11 cellular contexts compared by ENCODE assay signal in the genomic region with DNA sequence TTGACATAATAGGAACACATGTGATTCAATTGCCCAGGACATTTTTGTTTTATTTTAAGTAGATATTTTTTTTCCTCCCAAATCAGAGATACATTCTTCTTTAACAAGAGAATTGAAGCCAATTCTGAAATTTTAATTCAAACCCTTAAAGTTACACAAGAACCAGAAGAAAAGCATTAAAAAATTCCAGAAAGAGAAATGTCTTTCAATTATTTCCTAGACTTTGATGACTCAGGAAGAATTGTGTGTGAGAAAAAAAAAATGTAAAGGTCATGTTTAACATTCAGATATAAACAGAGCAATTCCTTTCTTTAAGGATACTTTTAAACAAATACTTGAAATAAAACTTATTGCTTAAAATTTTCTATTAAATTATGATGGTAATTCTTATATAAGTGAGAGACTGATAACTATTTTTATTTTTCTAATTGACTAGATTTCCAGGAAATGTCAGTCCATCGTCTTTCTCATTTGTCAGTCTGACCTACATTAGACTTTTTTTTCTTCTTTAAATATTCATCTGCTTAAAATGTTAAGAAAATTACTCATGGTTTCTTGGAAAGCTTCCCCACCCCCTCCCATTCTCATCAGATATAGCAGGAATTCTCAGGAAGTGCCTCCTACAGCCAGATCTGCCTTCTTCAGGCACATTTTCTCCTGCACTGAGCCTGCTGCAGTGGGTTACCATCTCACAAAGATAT.
A peak's percentile ranks its signal among the peaks of the same experiment; 100 is the strongest.
DNase-seq lines count a peak whose midpoint lies in the region; ATAC-seq and TF ChIP-seq lines count a peak whose summit lies in the region.
"Had no signal": no experiment of that assay in that cellular context is flagged by ENCODE, and none has a peak within 500 bp of the region (broad histone marks: within the 10 kb centered on the region; RNA-seq: fewer than 3 reads in every experiment).

No MANE protein-coding gene starts in this region.

- no peak for ATAC-seq in HG02678 (IDR thresholded peaks at IDR 0.05; ENCODE audit: unreplicated experiment)

- peak; percentile 18; the same call in 1 of the 2 replicates for TF ChIP-seq CTCF in BJ (IDR thresholded peaks at IDR 0.05; ENCODE audit: insufficient read depth, low read depth, low read length)
- no peak for TF ChIP-seq CTCF in coronary artery (IDR thresholded peaks at IDR 0.05)
- no peak for TF ChIP-seq CTCF in mesothelial cell of epicardium (IDR thresholded peaks at IDR 0.05; ENCODE audit: unreplicated experiment)

- H3K4me3 ChIP-seq in BJ (ENCODE audit: low read depth, low read length) (no peak overlapping the region), MG63 (no peak overlapping the region), coronary artery (peak overlapping the region; percentile 11)
- H3K4me3 ChIP-seq: skin epidermis, tibial artery had no signal

- POLR2A ChIA-PET in BJ (lab: Charles Lee) = no interaction called here

- no peaks in the 10 kb centered on the region for H3K27me3 Mint-ChIP-seq in mesothelial cell of epicardium (ENCODE audit: low read depth)

- peak overlapping the region; percentile 73 for H3K27ac Mint-ChIP-seq in mesothelial cell of epicardium

- H3K9me3 ChIP-seq in MG63 = no peaks in the 10 kb centered on the region
- H3K9me3 ChIP-seq: tibial artery had no signal

- DNase-seq in BJ (ENCODE audit: low read depth) (peak; percentile 47), MG63 (peak; percentile 23), coronary artery (ENCODE audit: low spot score) (no peak), mesothelial cell of epicardium (ENCODE audit: low spot score in 2 of 2, unreplicated experiment in 2 of 2) (no peak), HUDEP-2 (lab: John Stamatoyannopoulos, UW; ENCODE audit: unreplicated experiment in 76 of 76) (no peak), GF-D8 (lab: John Stamatoyannopoulos, UW) (no peak)
- no peak for DNase-seq in stimulated activated CD4-positive, alpha-beta T cell treated with anti-CD3 and anti-CD28 coated beads, Interleukin-1b, Interleukin-23, amount 100 ng/mL, for 48 hours
- DNase-seq: NCI-H524 treated with DMSO at 0.1 percent for 48 hours, tibial artery had no signal

- no peak overlapping the region for H3K4me3 Mint-ChIP-seq in mesothelial cell of epicardium

- H3K27me3 ChIP-seq in BJ (ENCODE audit: control insufficient read depth, insufficient read depth, low read length) (no peaks in the 10 kb centered on the region), MG63 (no peaks in the 10 kb centered on the region)
- H3K27me3 ChIP-seq: tibial artery had no signal

- H3K4me1 Mint-ChIP-seq in mesothelial cell of epicardium = peaks cover 42% of the 10 kb centered on the region

- H3K27ac ChIP-seq in coronary artery = no peak overlapping the region

- CTCF ChIA-PET in BJ (lab: Yijun Ruan, JAX) = no interaction called here

- peaks cover 5% of the 10 kb centered on the region for H3K36me3 Mint-ChIP-seq in mesothelial cell of epicardium

- H3K9me3 Mint-ChIP-seq in mesothelial cell of epicardium = peaks cover 7% of the 10 kb centered on the region

- H3K36me3 ChIP-seq in BJ (ENCODE audit: control insufficient read depth, insufficient read depth, low read length) (no peaks in the 10 kb centered on the region), MG63 (no peaks in the 10 kb centered on the region)
- H3K36me3 ChIP-seq: tibial artery had no signal

Comparison
In these comparisons a context has a peak if more than half of its experiments do, and no peak if none do; other contexts are left out.
1. DNase-seq: peak in BJ (single experiment) and MG63 (single experiment); none in coronary artery (single experiment), mesothelial cell of epicardium (0 of 2), stimulated activated CD4-positive, alpha-beta T cell treated with anti-CD3 and anti-CD28 coated beads, Interleukin-1b, Interleukin-23, amount 100 ng/mL, for 48 hours (single experiment), HUDEP-2 (0 of 76) and GF-D8 (single experiment).